7 cellular contexts compared by ENCODE assay signal in the genomic region with DNA sequence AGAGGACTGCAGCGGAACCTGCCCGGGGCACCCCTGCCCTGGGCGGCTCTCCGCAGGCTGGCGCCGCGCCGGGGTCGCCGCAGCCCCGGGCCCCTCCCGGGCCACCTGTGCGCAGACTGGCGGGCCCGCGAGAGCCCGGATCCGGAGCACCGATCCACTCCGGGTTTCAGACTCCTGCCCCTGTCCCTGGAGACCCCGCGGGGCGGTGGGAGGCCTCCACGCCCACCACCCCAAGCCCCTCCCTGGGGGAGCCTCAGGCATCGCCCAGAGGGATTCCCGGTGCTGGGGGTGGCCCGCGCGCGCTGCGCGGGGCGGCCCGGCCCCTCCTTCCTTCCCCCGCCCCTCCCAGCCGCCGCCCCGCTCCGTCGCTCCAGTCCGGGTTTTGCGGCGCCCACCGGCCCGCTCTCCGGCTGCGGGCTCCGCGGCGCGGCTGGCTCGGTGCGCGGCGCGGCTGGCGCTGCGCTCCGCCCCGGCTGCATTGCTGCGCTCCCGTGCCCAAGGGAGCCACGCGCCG. TPM values are rescaled to one million over a fixed set of nuclear protein-coding genes. Genes with fewer than 3 reads are reported as not detected.
DNase-seq lines count a peak whose midpoint lies in the region; ATAC-seq and TF ChIP-seq lines count a peak whose summit lies in the region.

A gene (plus strand): TSS at position 476 of the 514 bp plus-strand sequence. CDS start 192 bp downstream, outside the sequence.

- DNase-seq in NCI-H460 (ENCODE audit: extremely low read depth, low read depth): peak; percentile 34
- peak; percentile 81 for DNase-seq in activated T-cell treated with anti-CD3 and anti-CD28 coated beads, Interleukin-2, amount 50 U/mL, for 24 hours
- DNase-seq in esophagus squamous epithelium (lab: John Stamatoyannopoulos, UW): no peak
- no peak for DNase-seq in prostate gland (ENCODE audit: low spot score)
- DNase-seq in SIG-M5 (lab: John Stamatoyannopoulos, UW): no peak

- WGBS in esophagus squamous epithelium, 2 donors: 0% methylated on average over 3 of the region's 65 CpGs; no CpG with 5 or more reads in 1 of the 2 donors
- WGBS in prostate gland: under 1% methylated on average over 39 of the region's 65 CpGs

- H3K4me3 ChIP-seq in esophagus squamous epithelium: peak within 1 kb of the TSS; percentile 4 to 59 (median 22)
- peak within 1 kb of the TSS; percentile 3 to 26 for H3K4me3 ChIP-seq in prostate gland

- no peaks in the 10 kb centered on the region for H3K9me3 Mint-ChIP-seq in activated T-cell treated with anti-CD3 and anti-CD28 coated beads, Interleukin-2, amount 50 U/mL, for 24 hours

- H3K4me1 Mint-ChIP-seq in activated T-cell treated with anti-CD3 and anti-CD28 coated beads, Interleukin-2, amount 50 U/mL, for 24 hours (ENCODE audit: low read depth): peaks cover 13% of the 10 kb centered on the region

- no peak for TF ChIP-seq POLR2A in esophagus squamous epithelium (IDR thresholded peaks at IDR 0.05)
- TF ChIP-seq POLR2A in prostate gland (IDR thresholded peaks at IDR 0.05): no peak

- intact Hi-C loops in esophagus squamous epithelium (cut with DNase I): no loop called here
- intact Hi-C loops in prostate gland (cut with DNase I): no loop called here

- H3K9me3 ChIP-seq in esophagus squamous epithelium (no peaks in the 10 kb centered on the region), prostate gland (no peaks in the 10 kb centered on the region)

- H3K27ac ChIP-seq in esophagus squamous epithelium (no peak within 1 kb of the TSS), prostate gland (no peak within 1 kb of the TSS)

- no peaks in the 10 kb centered on the region for H3K36me3 Mint-ChIP-seq in activated T-cell treated with anti-CD3 and anti-CD28 coated beads, Interleukin-2, amount 50 U/mL, for 24 hours (ENCODE audit: low read depth)

- TF ChIP-seq CTCF in esophagus squamous epithelium (IDR thresholded peaks at IDR 0.05) (no peak), prostate gland (IDR thresholded peaks at IDR 0.05) (no peak)

- H3K27ac Mint-ChIP-seq in activated T-cell treated with anti-CD3 and anti-CD28 coated beads, Interleukin-2, amount 50 U/mL, for 24 hours: no peak within 1 kb of the TSS

- ATAC-seq in GM19328 (IDR thresholded peaks at IDR 0.05; ENCODE audit: unreplicated experiment) (peak; percentile 51), GM21717 (IDR thresholded peaks at IDR 0.05; ENCODE audit: unreplicated experiment) (no peak)

- no peaks in the 10 kb centered on the region for H3K36me3 ChIP-seq in esophagus squamous epithelium
- no peaks in the 10 kb centered on the region for H3K36me3 ChIP-seq in prostate gland

- H3K27me3 ChIP-seq in esophagus squamous epithelium: peaks cover 7 to 97% (median 18%) of the 10 kb centered on the region in 4 donors
- peaks cover 25% of the 10 kb centered on the region for H3K27me3 ChIP-seq in prostate gland (replicated peaks; ENCODE audit: insufficient read depth)

- H3K4me1 ChIP-seq in esophagus squamous epithelium (peaks cover 4 to 23% (median 14%) of the 10 kb centered on the region in 3 donors), prostate gland (replicated peaks) (peaks cover 6% of the 10 kb centered on the region)

- H3K27me3 Mint-ChIP-seq in activated T-cell treated with anti-CD3 and anti-CD28 coated beads, Interleukin-2, amount 50 U/mL, for 24 hours: peaks cover 83% of the 10 kb centered on the region

- peak within 1 kb of the TSS; percentile 65 for H3K4me3 Mint-ChIP-seq in activated T-cell treated with anti-CD3 and anti-CD28 coated beads, Interleukin-2, amount 50 U/mL, for 24 hours

RNA-seq across cellular contexts. Expression of the gene that starts here (rescaled TPM):
- total RNA-seq in NCI-H460 (2014; rRNA removed; shearing (Covaris generic)): not detected in 2 replicates
- polyA plus RNA-seq in NCI-H460 (2014; cell fraction: nucleus; rRNA removed): 0.18 and 0.19 TPM in 2 replicates
- under 1 TPM in 1 of 4 donors, not detected in 3; 0.19 TPM for total RNA-seq in esophagus squamous epithelium
- 1 to 10 TPM in 1 of 2 donors, under 1 TPM in 1; 0.18 to 1.5 TPM for total RNA-seq in prostate gland

Comparison
In these comparisons a context has a peak if more than half of its experiments do, and no peak if none do; other contexts are left out.
1. Peak in DNase-seq in NCI-H460; RNA of the gene not detected or under 1 TPM.